14 cellular contexts compared by ENCODE assay signal in genomic region chr12:118840399-118840798, GRCh38.
A peak's percentile ranks its signal among the peaks of the same experiment; 100 is the strongest.
DNase-seq lines count a peak whose midpoint lies in the region; ATAC-seq, FAIRE-seq and TF ChIP-seq lines count a peak whose summit lies in the region.
"Had no signal": no experiment of that assay in that cellular context is flagged by ENCODE, and none has a peak within 500 bp of the region (broad histone marks: within the 10 kb centered on the region; RNA-seq: fewer than 3 reads in every experiment).

No MANE protein-coding gene starts in this region.

- peaks cover 7% of the 10 kb centered on the region for H3K9me3 Mint-ChIP-seq in stimulated activated effector memory CD8-positive, alpha-beta T cell treated with anti-CD3 and anti-CD28 coated beads, Interleukin-12 subunit alpha, Interleukin-12 subunit beta, amount 100 ng/mL, for 72 hours

- H3K4me3 Mint-ChIP-seq in stimulated activated effector memory CD8-positive, alpha-beta T cell treated with anti-CD3 and anti-CD28 coated beads, Interleukin-12 subunit alpha, Interleukin-12 subunit beta, amount 100 ng/mL, for 72 hours: no peak overlapping the region

- no peak overlapping the region for H3K4me2 ChIP-seq in neural cell (ENCODE audit: low read length)

- H3K27me3 ChIP-seq in neural cell (ENCODE audit: insufficient read depth, low read depth, low read length): no peaks in the 10 kb centered on the region
- H3K27me3 ChIP-seq: ovary had no signal

- no peaks in the 10 kb centered on the region for H4K20me1 ChIP-seq in neural cell (ENCODE audit: insufficient read depth)

- peak; percentile 47 for TF ChIP-seq RAD21 in neural cell (conservative IDR thresholded peaks at IDR 0.05)

- no peak for TF ChIP-seq POLR2A in H54 (IDR thresholded peaks at IDR 0.05; ENCODE audit: low read depth, low read length)

- TF ChIP-seq CTCF in neural cell (IDR thresholded peaks at IDR 0.05; ENCODE audit: poor library complexity, severe bottlenecking): peak; percentile 57

- H3K79me2 ChIP-seq in neural cell (replicated peaks; ENCODE audit: insufficient read depth, low read length): no peaks in the 10 kb centered on the region

- H3K9me2 ChIP-seq in neural cell (ENCODE audit: insufficient read depth, low read length): no peaks in the 10 kb centered on the region

- H3K4me3 ChIP-seq in neural cell (ENCODE audit: low read length): no peak overlapping the region
- H3K4me3 ChIP-seq: heart right ventricle, ovary had no signal

- H2AFZ ChIP-seq in neural cell (ENCODE audit: low read depth, low read length): no peak overlapping the region

- H3K36me3 ChIP-seq in neural cell (ENCODE audit: insufficient read depth, low read length): no peaks in the 10 kb centered on the region
- H3K36me3 ChIP-seq: heart right ventricle, ovary had no signal

- H3K9me3 ChIP-seq in neural cell (ENCODE audit: low read length): no peaks in the 10 kb centered on the region

- no peak overlapping the region for H3K27ac Mint-ChIP-seq in stimulated activated effector memory CD8-positive, alpha-beta T cell treated with anti-CD3 and anti-CD28 coated beads, Interleukin-12 subunit alpha, Interleukin-12 subunit beta, amount 100 ng/mL, for 72 hours

- H3K27ac ChIP-seq in neural cell (ENCODE audit: low read length): no peak overlapping the region
- H3K27ac ChIP-seq: heart right ventricle, ovary had no signal

- no peak for FAIRE-seq in H54 (lab: Jason Lieb, UNC)
- FAIRE-seq: G401.6, HTR-8/SVneo had no signal

- no peak for TF ChIP-seq EP300 in neural cell (conservative IDR thresholded peaks at IDR 0.05; ENCODE audit: poor library complexity, severe bottlenecking)

- in situ Hi-C loops in SK-MEL-5 (cut with HindIII; ENCODE audit: low pct_unique_long_range_greater_than_20kb, low sequenced_read_pairs): no loop called here

- ATAC-seq in stimulated activated effector memory CD8-positive, alpha-beta T cell treated with anti-CD3 and anti-CD28 coated beads, Interleukin-12 subunit alpha, Interleukin-12 subunit beta, amount 100 ng/mL, for 72 hours: no peak
- no peak for ATAC-seq in HG03439 (IDR thresholded peaks at IDR 0.05; ENCODE audit: unreplicated experiment)
- ATAC-seq: heart right ventricle had no signal

- H3F3A ChIP-seq in neural cell (ENCODE audit: insufficient read depth, low read length, poor library complexity, severe bottlenecking): no peaks in the 10 kb centered on the region

- H3K36me3 Mint-ChIP-seq in stimulated activated effector memory CD8-positive, alpha-beta T cell treated with anti-CD3 and anti-CD28 coated beads, Interleukin-12 subunit alpha, Interleukin-12 subunit beta, amount 100 ng/mL, for 72 hours: no peaks in the 10 kb centered on the region

- DNase-seq in NCI-H345 (lab: John Stamatoyannopoulos, UW): peak; percentile 15
- DNase-seq in NCI-H345 treated with DMSO at 0.1 percent for 48 hours (lab: John Stamatoyannopoulos, UW; ENCODE audit: unreplicated experiment): no peak
- DNase-seq in HT-29 (ENCODE audit: low spot score): peak; percentile 6
- DNase-seq in SK-MEL-5 (ENCODE audit: low read depth, low spot score): peak; percentile 79
- no peak for DNase-seq in H54 (ENCODE audit: insufficient read length, low spot score)
- no peak for DNase-seq in stimulated activated effector memory CD8-positive, alpha-beta T cell treated with anti-CD3 and anti-CD28 coated beads, Interleukin-12 subunit alpha, Interleukin-12 subunit beta, amount 100 ng/mL, for 72 hours (ENCODE audit: low spot score in 2 of 2)
- DNase-seq: activated gamma-delta T cell treated with Interleukin-2 at 50 U/mL for 16 hours, heart right ventricle, NCI-H2081, ovary had no signal

- H3K9ac ChIP-seq in neural cell (ENCODE audit: low read length): no peak overlapping the region

- no peaks in the 10 kb centered on the region for H3K4me1 Mint-ChIP-seq in stimulated activated effector memory CD8-positive, alpha-beta T cell treated with anti-CD3 and anti-CD28 coated beads, Interleukin-12 subunit alpha, Interleukin-12 subunit beta, amount 100 ng/mL, for 72 hours

TF ChIP-seq in neural cell, 6 proteins besides CTCF, POLR2A, EP300 and RAD21:
- TF ChIP-seq POLR2AphosphoS5 (IDR thresholded peaks at IDR 0.05): no peak
- no peak for TF ChIP-seq TAF1 (IDR thresholded peaks at IDR 0.05; ENCODE audit: low read depth)
- TF ChIP-seq SMC3 (conservative IDR thresholded peaks at IDR 0.05; ENCODE audit: poor library complexity): peak; percentile 54
- TF ChIP-seq MXI1 (conservative IDR thresholded peaks at IDR 0.05; ENCODE audit: poor library complexity, severe bottlenecking): no peak

Comparison
In these comparisons a context has a peak if more than half of its experiments do, and no peak if none do; other contexts are left out.
1. DNase-seq: peak in NCI-H345 (single experiment), HT-29 (single experiment) and SK-MEL-5 (single experiment); none in NCI-H345 treated with DMSO at 0.1 percent for 48 hours (single experiment), H54 (single experiment) and stimulated activated effector memory CD8-positive, alpha-beta T cell treated with anti-CD3 and anti-CD28 coated beads, Interleukin-12 subunit alpha, Interleukin-12 subunit beta, amount 100 ng/mL, for 72 hours (0 of 2).